ENCODE assay signal across 8 cellular contexts in genomic region chrX:135433531-135434257, GRCh38. TPM values are rescaled to one million over a fixed set of nuclear protein-coding genes. Genes with fewer than 3 reads are reported as not detected.
"Had no signal": no experiment of that assay in that cellular context is flagged by ENCODE, and none has a peak within 500 bp of the region (broad histone marks: within the 10 kb centered on the region; RNA-seq: fewer than 3 reads in every experiment).

No MANE protein-coding gene starts in this region.

- H3K4me1 Mint-ChIP-seq: IgD-negative memory B cell had no signal

- H3K4me3 ChIP-seq: GM23248, HAP-1 had no signal

- H3K4me1 ChIP-seq: HAP-1 had no signal

- H3K9me3 ChIP-seq: HAP-1 had no signal

- H3K27ac Mint-ChIP-seq: HFFc6 had no signal

- H3K4me3 Mint-ChIP-seq: HFFc6, IgD-negative memory B cell had no signal

- ATAC-seq: HCT116, HepG2 had no signal

- DNase-seq: GM23248, GOT3, HFFc6 had no signal

- H3K27ac ChIP-seq: GM23248, HL-60 had no signal

- H3K36me3 ChIP-seq: HAP-1 had no signal

RNA-seq across cellular contexts. Expression of gene SMIM10L2A, which starts 11.9 kb away (rescaled TPM):
- total RNA-seq: GM23248, HepG2, HFFc6 had no signal
- polyA plus RNA-seq: GM23248, HepG2 had no signal
